Comparison of ENCODE assay signal across 24 cellular contexts in the genomic region with DNA sequence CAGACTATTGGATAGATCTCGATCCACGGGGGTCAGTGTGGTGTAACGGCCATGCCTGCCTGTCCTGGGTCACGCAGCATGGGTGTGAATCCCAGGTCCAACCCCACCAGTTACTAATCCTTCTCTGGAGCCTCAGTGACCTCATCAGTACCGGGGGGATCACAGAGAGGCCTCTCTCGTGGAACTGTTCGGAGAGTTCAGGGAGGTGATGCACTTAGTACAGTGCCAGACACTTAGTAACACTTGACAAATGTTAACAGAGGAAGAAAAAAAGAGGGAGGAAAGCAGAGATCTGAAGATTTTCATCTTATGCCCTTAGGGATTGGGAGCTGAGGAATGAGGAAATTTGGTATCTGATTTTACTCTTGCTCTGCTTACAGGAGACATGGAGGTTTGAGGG. TPM values are rescaled to one million over a fixed set of nuclear protein-coding genes. Genes with fewer than 3 reads are reported as not detected.
DNase-seq lines count a peak whose midpoint lies in the region; TF ChIP-seq lines count a peak whose summit lies in the region.
"Had no signal": no experiment of that assay in that cellular context is flagged by ENCODE, and none has a peak within 500 bp of the region (broad histone marks: within the 10 kb centered on the region; RNA-seq: fewer than 3 reads in every experiment).

No MANE protein-coding gene starts in this region.

- TF ChIP-seq CTCF in chondrocyte (IDR thresholded peaks at IDR 0.05): no peak
- TF ChIP-seq CTCF in spleen (IDR thresholded peaks at IDR 0.05 in 8 of 11, conservative IDR thresholded peaks at IDR 0.05 in 3 of 11): no peak
- TF ChIP-seq CTCF in WERI-Rb-1 (IDR thresholded peaks at IDR 0.05; ENCODE audit: low read depth, low read length): no peak

- H3K4me3 ChIP-seq in spleen: no peak overlapping the region
- H3K4me3 ChIP-seq in WERI-Rb-1 (ENCODE audit: low read depth, low read length): no peak overlapping the region
- H3K4me3 ChIP-seq: adrenal gland, coronary artery, esophagus squamous epithelium, SJSA1 had no signal

- no peaks in the 10 kb centered on the region for H3K4me1 ChIP-seq in spleen
- H3K4me1 ChIP-seq: adrenal gland had no signal

- H3K9me3 ChIP-seq in spleen: no peaks in the 10 kb centered on the region
- no peaks in the 10 kb centered on the region for H3K9me3 ChIP-seq in WERI-Rb-1 (ENCODE audit: severe bottlenecking)
- H3K9me3 ChIP-seq: adrenal gland, esophagus squamous epithelium, SJSA1 had no signal

- DNase-seq in M059J (ENCODE audit: low read depth) (peak; percentile 58), chondrocyte (ENCODE audit: low spot score) (no peak), mesenteric fat pad (ENCODE audit: low spot score) (peak; percentile 62), spleen (peak; percentile 22), globus pallidus (ENCODE audit: low spot score) (no peak), WERI-Rb-1 (no peak), NCI-H1436 treated with DMSO at 0.1 percent for 48 hours (lab: John Stamatoyannopoulos, UW) (no peak)
- DNase-seq: activated CD4-positive, alpha-beta memory T cell treated with anti-CD3 and anti-CD28 coated beads for 36 hours; activated gamma-delta T cell; adrenal gland; CD4-positive, alpha-beta memory T cell; DMS 273 treated with DMSO at 0.1 percent for 48 hours; effector memory CD8-positive, alpha-beta T cell; esophagus squamous epithelium; kidney glomerular epithelial cell; NCI-H524 treated with DMSO at 0.1 percent for 48 hours; NK-92 treated with Interleukin-12 subunit alpha and Interleukin-12 subunit beta, amount 100 ng/mL, for 24 hours; occipital lobe; stimulated activated CD4-positive, alpha-beta T cell treated with anti-CD3 and anti-CD28 coated beads, Interleukin-4, amount 100 ng/mL, for 4 hours; stimulated activated naive CD4-positive, alpha-beta T cell treated with Interleukin-2 at 50 U/mL for 16 hours; T-helper 1 cell had no signal

- intact Hi-C loops in spleen (cut with DNase I; ENCODE audit: low total_unique reads): no loop called here

- 66 to 91% (median 87%) methylated on average over 7 of the region's 7 CpGs for WGBS in spleen, 5 donors

- H3K36me3 ChIP-seq in spleen (no peaks in the 10 kb centered on the region), WERI-Rb-1 (no peaks in the 10 kb centered on the region)
- H3K36me3 ChIP-seq: adrenal gland, esophagus squamous epithelium, SJSA1 had no signal

- H3K27ac Mint-ChIP-seq in chondrocyte (ENCODE audit: unreplicated experiment): no peak overlapping the region
- H3K27ac Mint-ChIP-seq: activated CD4-positive, alpha-beta memory T cell treated with anti-CD3 and anti-CD28 coated beads for 36 hours; CD4-positive, alpha-beta memory T cell; effector memory CD8-positive, alpha-beta T cell had no signal

- H3K9me3 Mint-ChIP-seq in chondrocyte (ENCODE audit: low read depth): no peaks in the 10 kb centered on the region
- H3K9me3 Mint-ChIP-seq: activated CD4-positive, alpha-beta memory T cell treated with anti-CD3 and anti-CD28 coated beads for 36 hours; effector memory CD8-positive, alpha-beta T cell had no signal

- H3K27me3 ChIP-seq in spleen (replicated peaks in 1 of 7): peaks cover 0 to 17% (median 0%) of the 10 kb centered on the region in 7 donors
- H3K27me3 ChIP-seq in WERI-Rb-1 (ENCODE audit: insufficient read depth, low read depth, severe bottlenecking): no peaks in the 10 kb centered on the region
- H3K27me3 ChIP-seq: adrenal gland, SJSA1 had no signal

- peak overlapping the region; percentile 8 for H3K4me3 Mint-ChIP-seq in chondrocyte (ENCODE audit: unreplicated experiment)
- H3K4me3 Mint-ChIP-seq: activated CD4-positive, alpha-beta memory T cell treated with anti-CD3 and anti-CD28 coated beads for 36 hours; CD4-positive, alpha-beta memory T cell; effector memory CD8-positive, alpha-beta T cell had no signal

- no peaks in the 10 kb centered on the region for H3K36me3 Mint-ChIP-seq in chondrocyte (ENCODE audit: low read depth)
- H3K36me3 Mint-ChIP-seq: activated CD4-positive, alpha-beta memory T cell treated with anti-CD3 and anti-CD28 coated beads for 36 hours; CD4-positive, alpha-beta memory T cell had no signal

- H3K27ac ChIP-seq in spleen (no peak overlapping the region), WERI-Rb-1 (no peak overlapping the region)
- H3K27ac ChIP-seq: adrenal gland, coronary artery, esophagus squamous epithelium, KMS-11, SJSA1 had no signal

- no peak for TF ChIP-seq POLR2A in spleen (IDR thresholded peaks at IDR 0.05)

- H3K27me3 Mint-ChIP-seq in chondrocyte (ENCODE audit: low read depth): no peaks in the 10 kb centered on the region

- H3K4me1 Mint-ChIP-seq in chondrocyte (ENCODE audit: low read depth): peaks cover 51% of the 10 kb centered on the region
- H3K4me1 Mint-ChIP-seq: CD4-positive, alpha-beta memory T cell had no signal

RNA-seq across cellular contexts. Expression of a gene that starts 2.9 kb away (rescaled TPM):
- total RNA-seq in M059J (2014; rRNA removed; shearing (Covaris generic)): 0.15 TPM in 1 of 2 replicates, not detected in the other
- total RNA-seq in chondrocyte (0.22 to 0.63 TPM (median 0.26 TPM) in 3 replicates), mesenteric fat pad (1.3 TPM), spleen (under 1 TPM; 0.17 to 0.64 (median 0.26) TPM)
- polyA plus RNA-seq in spleen: under 1 TPM; 0.04 to 0.10 (median 0.05) TPM
- total RNA-seq: activated CD4-positive, alpha-beta memory T cell treated with anti-CD3 and anti-CD28 coated beads for 36 hours; CD4-positive, alpha-beta memory T cell had no signal
- polyA plus RNA-seq: CD4-positive, alpha-beta memory T cell had no signal

Comparison
In these comparisons a context has a peak if more than half of its experiments do, and no peak if none do; other contexts are left out.
1. DNase-seq: peak in M059J (single experiment), mesenteric fat pad (single experiment) and spleen (single experiment); none in chondrocyte (single experiment), globus pallidus (single experiment), WERI-Rb-1 (single experiment) and NCI-H1436 treated with DMSO at 0.1 percent for 48 hours (single experiment).